ENCODE assay signal across 15 cellular contexts in genomic region chr1:188170935-188171334, GRCh38.
"Had no signal": no experiment of that assay in that cellular context is flagged by ENCODE, and none has a peak within 500 bp of the region (broad histone marks: within the 10 kb centered on the region; RNA-seq: fewer than 3 reads in every experiment).

No MANE protein-coding gene starts in this region.

- ATAC-seq: activated CD4-positive, CD25-positive, alpha-beta regulatory T cell treated with anti-CD3 and anti-CD28 coated beads, Interleukin-2, amount 50 U/mL, for 24 hours; activated naive CD4-positive, alpha-beta T cell treated with anti-CD3 and anti-CD28 coated beads, Interleukin-2, amount 50 U/mL, for 72 hours had no signal

- H3K4me3 ChIP-seq: ovary, sigmoid colon had no signal

- DNase-seq: activated effector memory CD4-positive, alpha-beta T cell treated with anti-CD3 and anti-CD28 coated beads, Interleukin-2, amount 50 U/mL, for 16 hours; activated T-cell treated with anti-CD3 and anti-CD28 coated beads, Interleukin-2, amount 50 U/mL, for 1 hour; amygdala; brain microvascular endothelial cell; dermis blood vessel endothelial cell; hippocampal formation; kidney glomerular epithelial cell; ovary; sigmoid colon; stimulated activated CD4-positive, alpha-beta T cell treated with anti-CD3 and anti-CD28 coated beads, Interleukin-2, amount 100 ng/mL, for 24 hours; stimulated activated naive CD4-positive, alpha-beta T cell; substantia nigra; trophoblast cell had no signal

- H3K36me3 ChIP-seq: brain microvascular endothelial cell, ovary, sigmoid colon had no signal

- H3K27me3 ChIP-seq: brain microvascular endothelial cell, ovary, sigmoid colon had no signal

- H3K4me1 ChIP-seq: sigmoid colon had no signal

- H3K9me3 ChIP-seq: ovary, sigmoid colon had no signal

- H3K27ac ChIP-seq: brain microvascular endothelial cell, ovary, sigmoid colon had no signal
